In the genomic region with DNA sequence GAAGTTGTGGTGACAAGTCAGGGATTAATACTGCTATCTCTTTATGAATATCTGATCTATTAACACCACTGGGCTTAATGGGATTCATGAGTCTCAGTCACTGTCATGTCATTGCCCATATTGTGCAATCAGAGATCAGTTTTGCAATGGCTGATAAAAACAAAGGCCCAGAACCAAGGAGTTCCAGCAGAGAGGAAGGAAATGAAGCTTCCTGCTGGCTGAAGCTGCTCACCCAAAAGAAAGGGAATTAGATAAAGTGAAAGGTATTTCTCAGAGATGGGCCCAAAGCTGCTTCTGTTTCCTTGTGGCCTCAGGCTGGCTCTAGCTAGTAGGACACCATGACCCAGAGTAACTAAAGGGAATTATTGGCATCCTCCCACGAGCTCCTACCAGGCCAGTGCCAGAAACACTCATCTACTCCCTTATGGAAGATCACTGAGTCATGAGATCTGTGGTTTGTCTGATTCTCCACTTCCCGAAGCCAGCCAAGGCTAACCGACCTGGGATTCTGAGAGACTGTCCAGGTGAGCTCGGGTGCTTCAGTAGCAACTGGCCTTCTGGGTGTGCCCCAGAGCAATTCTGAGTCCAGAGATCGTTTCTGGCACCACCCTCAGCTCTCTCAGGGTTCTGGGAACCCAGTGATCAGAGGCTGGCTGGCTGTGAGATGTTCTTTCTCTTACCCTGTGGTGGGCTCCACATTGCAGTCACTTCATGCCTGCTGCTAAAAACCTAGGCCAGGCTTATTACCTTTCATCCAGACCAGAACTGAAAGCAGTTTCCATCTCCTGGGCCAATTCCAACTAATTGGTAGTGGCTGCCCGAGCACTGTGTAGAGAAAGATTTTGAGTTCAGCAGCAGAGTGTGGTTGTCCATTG, we compare ENCODE assay signal across 8 cellular contexts.
DNase-seq lines count a peak whose midpoint lies in the region; ATAC-seq, FAIRE-seq and TF ChIP-seq lines count a peak whose summit lies in the region.

No MANE protein-coding gene starts in this region.

- H3K27me3 ChIP-seq in ovary (no peaks in the 10 kb centered on the region), H7 (ENCODE audit: control insufficient read depth, insufficient read depth, low read length) (no peaks in the 10 kb centered on the region)

- no peak for TF ChIP-seq EP300 in ovary (IDR thresholded peaks at IDR 0.05)

- no peak for TF ChIP-seq CTCF in fibroblast of mammary gland (conservative IDR thresholded peaks at IDR 0.05; ENCODE audit: control insufficient read depth, insufficient read depth, low read depth, low read length)
- TF ChIP-seq CTCF in ovary (IDR thresholded peaks at IDR 0.05): no peak
- TF ChIP-seq CTCF in D721Med (IDR thresholded peaks at IDR 0.05; ENCODE audit: insufficient read depth, missing control alignments): no peak

- DNase-seq in H4 (ENCODE audit: low spot score) (peak; percentile 58), SKM-1 (lab: John Stamatoyannopoulos, UW; ENCODE audit: unreplicated experiment) (peak; percentile 75), fibroblast of mammary gland (ENCODE audit: low read depth) (peak; percentile 97), ovary (peak; percentile 26 to 52 (median 29)), H7 (no peak), GM12892 (ENCODE audit: insufficient read length) (no peak), D721Med (ENCODE audit: insufficient read length, low spot score) (no peak)

- TF ChIP-seq POLR2A in ovary (IDR thresholded peaks at IDR 0.05): no peak
- no peak for TF ChIP-seq POLR2A in GM12892 (IDR thresholded peaks at IDR 0.05; ENCODE audit: low read depth, low read length)

- peaks cover 14% of the 10 kb centered on the region for H3K4me1 ChIP-seq in ovary (ENCODE audit: insufficient read depth)

- H3K4me3 ChIP-seq in fibroblast of mammary gland (ENCODE audit: control insufficient read depth, low read depth, low read length): no peak overlapping the region
- H3K4me3 ChIP-seq in ovary: no peak overlapping the region
- H3K4me3 ChIP-seq in H7 (ENCODE audit: insufficient read depth, low read depth, low read length): no peak overlapping the region

- H3K9me3 ChIP-seq in ovary: no peaks in the 10 kb centered on the region

- intact Hi-C loops in ovary (cut with DNase I): no loop called here

- WGBS in ovary, 3 donors: 23 to 24% (median 23%) methylated on average over 6 of the region's 6 CpGs

- ATAC-seq in GM21390 (IDR thresholded peaks at IDR 0.05; ENCODE audit: unreplicated experiment): no peak

- H3K27ac ChIP-seq in ovary: peak overlapping the region in 1 of 2 donors; percentile 15

- FAIRE-seq in GM12892 (lab: Jason Lieb, UNC) (no peak), D721Med (lab: Jason Lieb, UNC) (no peak)

- H3K36me3 ChIP-seq in ovary: no peaks in the 10 kb centered on the region
- H3K36me3 ChIP-seq in H7 (replicated peaks; ENCODE audit: control insufficient read depth, insufficient read depth, low read length): no peaks in the 10 kb centered on the region

Comparison
In these comparisons a context has a peak if more than half of its experiments do, and no peak if none do; other contexts are left out.
1. DNase-seq: peak in H4 (single experiment), SKM-1 (single experiment), fibroblast of mammary gland (single experiment) and ovary (5 of 5); none in H7 (single experiment), GM12892 (single experiment) and D721Med (single experiment).